In genomic region chrX:130086414-130087207, GRCh38 we compare ENCODE assay signal across 8 cellular contexts.
DNase-seq lines count a peak whose midpoint lies in the region; ATAC-seq and TF ChIP-seq lines count a peak whose summit lies in the region.

No MANE protein-coding gene starts in this region.

- no peaks in the 10 kb centered on the region for H3K36me3 Mint-ChIP-seq in activated naive CD4-positive, alpha-beta T cell treated with anti-CD3 and anti-CD28 coated beads, Interleukin-2, amount 50 U/mL, for 24 hours

- ATAC-seq in GM18519 (IDR thresholded peaks at IDR 0.05; ENCODE audit: low FRiP score, unreplicated experiment) (peak; percentile 33), HG02884 (IDR thresholded peaks at IDR 0.05; ENCODE audit: unreplicated experiment) (peak; percentile 38)

- TF ChIP-seq POLR2A in Raji (IDR thresholded peaks at IDR 0.05; ENCODE audit: insufficient read depth, low read depth, low read length): peak; percentile 50; the same call in 1 of the 2 replicates

- H3K27ac Mint-ChIP-seq in activated naive CD4-positive, alpha-beta T cell treated with anti-CD3 and anti-CD28 coated beads, Interleukin-2, amount 50 U/mL, for 24 hours: peak overlapping the region; percentile 84

- no peaks in the 10 kb centered on the region for H3K27me3 ChIP-seq in HAP-1 (ENCODE audit: low read depth)

- H3K36me3 ChIP-seq in HAP-1 (replicated peaks): 0 out of 2 replicates have a peak, but pooled peaks cover 3% of the 10 kb centered on the region

- in situ Hi-C loops in HAP-1 (cut with MboI; ENCODE audit: low sequenced_read_pairs): no loop called here

- no peaks in the 10 kb centered on the region for H3K9me3 ChIP-seq in HAP-1

- H3K4me1 Mint-ChIP-seq in activated naive CD4-positive, alpha-beta T cell treated with anti-CD3 and anti-CD28 coated beads, Interleukin-2, amount 50 U/mL, for 24 hours: peaks cover 65% of the 10 kb centered on the region

- H3K4me1 ChIP-seq in HAP-1: peaks cover 9% of the 10 kb centered on the region

- DNase-seq in stimulated activated CD4-positive, alpha-beta T cell treated with anti-CD3 and anti-CD28 coated beads, Interleukin-4, amount 100 ng/mL, for 4 hours: peak; percentile 39 to 58
- no peak for DNase-seq in HAP-1 (ENCODE audit: low spot score in 2 of 2)
- DNase-seq in GM19240 (ENCODE audit: insufficient read length, low spot score): no peak
- DNase-seq in NCI-H2196 treated with DMSO at 0.1 percent for 48 hours (lab: John Stamatoyannopoulos, UW; ENCODE audit: unreplicated experiment): no peak

- H3K9me3 Mint-ChIP-seq in activated naive CD4-positive, alpha-beta T cell treated with anti-CD3 and anti-CD28 coated beads, Interleukin-2, amount 50 U/mL, for 24 hours: no peaks in the 10 kb centered on the region

- no peak overlapping the region for H3K4me3 ChIP-seq in HAP-1

- no peaks in the 10 kb centered on the region for H3K27me3 Mint-ChIP-seq in activated naive CD4-positive, alpha-beta T cell treated with anti-CD3 and anti-CD28 coated beads, Interleukin-2, amount 50 U/mL, for 24 hours

- peak overlapping the region; percentile 84 for H3K4me3 Mint-ChIP-seq in activated naive CD4-positive, alpha-beta T cell treated with anti-CD3 and anti-CD28 coated beads, Interleukin-2, amount 50 U/mL, for 24 hours

Comparison
In these comparisons a context has a peak if more than half of its experiments do, and no peak if none do; other contexts are left out.
1. DNase-seq: peak in stimulated activated CD4-positive, alpha-beta T cell treated with anti-CD3 and anti-CD28 coated beads, Interleukin-4, amount 100 ng/mL, for 4 hours (2 of 2); none in HAP-1 (0 of 2), GM19240 (single experiment) and NCI-H2196 treated with DMSO at 0.1 percent for 48 hours (single experiment).